ENCODE assay signal across 8 cellular contexts in the genomic region with DNA sequence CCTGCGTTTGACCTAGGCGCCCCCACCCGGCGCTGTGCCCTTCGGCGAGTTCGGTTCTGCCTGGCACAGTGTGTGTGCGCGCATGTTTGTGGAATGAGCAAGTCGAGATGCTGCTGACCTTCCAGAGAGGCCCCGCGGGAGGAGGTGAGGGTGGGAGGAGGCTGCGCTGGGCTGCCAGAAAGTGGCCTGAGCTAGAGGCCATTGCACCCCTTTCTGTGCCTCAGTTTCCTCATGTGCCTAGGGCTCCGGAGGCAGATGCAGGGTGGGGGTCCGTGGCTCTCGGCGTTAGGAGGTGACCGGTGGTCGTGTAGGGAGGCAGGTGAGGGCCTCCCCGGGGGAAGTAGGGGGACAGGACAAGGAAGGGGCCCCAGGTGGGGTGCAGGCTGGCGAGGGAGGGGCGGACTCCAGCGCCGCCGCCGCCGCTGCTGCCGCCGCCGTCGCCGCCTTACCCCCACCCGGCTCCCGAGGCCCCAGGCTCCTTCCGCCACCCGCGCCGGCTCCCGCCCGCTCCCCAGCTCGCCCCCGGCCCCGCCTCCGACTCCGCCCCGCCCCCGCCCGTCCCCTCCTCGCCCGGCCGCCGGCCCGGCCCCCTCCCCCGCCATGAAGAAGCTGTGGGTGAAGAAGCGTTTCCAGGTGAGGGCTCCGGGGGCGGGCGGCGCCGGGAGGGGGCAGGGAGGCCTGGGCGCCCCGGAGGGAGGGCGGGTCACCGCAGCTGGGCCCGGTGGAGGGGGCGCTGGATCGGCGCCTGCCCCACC. TPM values are rescaled to one million over a fixed set of nuclear protein-coding genes. Genes with fewer than 3 reads are reported as not detected.
DNase-seq lines count a peak whose midpoint lies in the region; ATAC-seq and TF ChIP-seq lines count a peak whose summit lies in the region.

No MANE protein-coding gene starts in this region.

- DNase-seq in activated CD4-positive, CD25-positive, alpha-beta regulatory T cell treated with anti-CD3 and anti-CD28 coated beads, Interleukin-2, amount 50 U/mL, for 72 hours, result no peak
- DNase-seq in T-helper 9 cell, result peak; percentile 61
- DNase-seq in mammary epithelial cell, result no peak
- DNase-seq in islet precursor cell, result peak; percentile 73
- peak; percentile 69 for DNase-seq in stimulated activated CD4-positive, alpha-beta T cell treated with anti-CD3 and anti-CD28 coated beads, Interleukin-2, amount 100 ng/mL, for 4 hours (ENCODE audit: low read depth)
- no peak for DNase-seq in NCI-H2107 treated with DMSO at 0.1 percent for 48 hours (lab: John Stamatoyannopoulos, UW; ENCODE audit: unreplicated experiment)

- 1% methylated on average over 13 of the region's 68 CpGs for WGBS in mammary epithelial cell (ENCODE audit: low coverage, missing lambda C conversion rate)

- H4K20me1 ChIP-seq in mammary epithelial cell (ENCODE audit: insufficient read depth, low read length), result no peaks in the 10 kb centered on the region

- H3K27ac ChIP-seq in mammary epithelial cell (ENCODE audit: insufficient read depth, low read depth, low read length), result no peak overlapping the region

- H3K27me3 ChIP-seq in mammary epithelial cell (ENCODE audit: insufficient read depth, low read length), result no peaks in the 10 kb centered on the region

- ATAC-seq in activated CD4-positive, CD25-positive, alpha-beta regulatory T cell treated with anti-CD3 and anti-CD28 coated beads, Interleukin-2, amount 50 U/mL, for 24 hours, result peak; percentile 18 to 57
- ATAC-seq in GM21786 (IDR thresholded peaks at IDR 0.05; ENCODE audit: unreplicated experiment), result no peak

- no peak for TF ChIP-seq CTCF in mammary epithelial cell (conservative IDR thresholded peaks at IDR 0.05 in 1 of 2, IDR thresholded peaks at IDR 0.05 in 1 of 2; ENCODE audit: extremely low read depth in 1 of 2, insufficient read depth in 1 of 2, low read depth in 1 of 2, low read length in 2 of 2)

- no TSS peak for BruUV-seq in mammary epithelial cell (replicated peaks; lab: Mats Ljungman, UMichigan)

- no peaks in the 10 kb centered on the region for H3K9me3 ChIP-seq in mammary epithelial cell (replicated peaks; ENCODE audit: insufficient read depth, low read length)

- H3K4me2 ChIP-seq in mammary epithelial cell (ENCODE audit: insufficient read depth, low read depth, low read length), result peak overlapping the region; percentile 90

- intact Hi-C loops in mammary epithelial cell (cut with micrococcal nuclease), result loop anchor here (5.0 kb wide), 1 partner anchor 56 kb away; a partner anchor contains a TSS

- H2AFZ ChIP-seq in mammary epithelial cell (ENCODE audit: low read depth, low read length), result peak overlapping the region; percentile 77

- H3K36me3 ChIP-seq in mammary epithelial cell (ENCODE audit: insufficient read depth, low read length), result no peaks in the 10 kb centered on the region

- peaks cover 19% of the 10 kb centered on the region for H3K79me2 ChIP-seq in mammary epithelial cell (ENCODE audit: insufficient read depth, low read length)

- H3K4me1 ChIP-seq in mammary epithelial cell (ENCODE audit: insufficient read depth, low read length), result peaks cover 51% of the 10 kb centered on the region

- in situ Hi-C loops in mammary epithelial cell (cut with MboI; ENCODE audit: low sequenced_read_pairs in 2 of 2), result no loop called here

- peak overlapping the region; percentile 40 to 63 (median 60) for H3K4me3 ChIP-seq in mammary epithelial cell (replicated peaks in 1 of 3; ENCODE audit: insufficient read depth in 1 of 3, low read depth in 2 of 3, low read length in 3 of 3)

- CTCF ChIA-PET in mammary epithelial cell (lab: Charles Lee; ENCODE audit: low non-redundant PET), result interaction anchor here (1.0 kb wide), 1 partner anchor 8 kb away, joined by 4 read pairs; no protein-coding TSS in a partner anchor

- dilution Hi-C loops in mammary epithelial cell (cut with HindIII; ENCODE audit: low sequenced_read_pairs), result no loop called here

- peak overlapping the region; percentile 40 for H3K9ac ChIP-seq in mammary epithelial cell (ENCODE audit: insufficient read depth, low read length)

RNA-seq across cellular contexts. Expression of a gene that starts 7.0 kb away (rescaled TPM):
- total RNA-seq in mammary epithelial cell, result 10 to 100 TPM; 47.2 to 77.6 TPM
- polyA plus RNA-seq in mammary epithelial cell, result 33.4 TPM
- polyA minus RNA-seq in mammary epithelial cell, result 34.6 TPM

RNA-seq across cellular contexts. Expression of a gene that starts 23.5 kb away (rescaled TPM):
- total RNA-seq in mammary epithelial cell, result under 1 TPM in 1 of 2 donors, not detected in 1; 0.33 TPM
- polyA plus RNA-seq in mammary epithelial cell, result 0.07 TPM
- polyA minus RNA-seq in mammary epithelial cell, result not detected

RNA-seq across cellular contexts. Expression of a gene that starts 53.9 kb away (rescaled TPM):
- total RNA-seq in mammary epithelial cell, result 10 to 100 TPM; 49.5 to 58.5 TPM
- 56.4 TPM for polyA plus RNA-seq in mammary epithelial cell
- 123 TPM for polyA minus RNA-seq in mammary epithelial cell

RNA-seq across cellular contexts. Expression of a gene that starts 57.1 kb away (rescaled TPM):
- total RNA-seq in mammary epithelial cell, result 10 to 100 TPM; 37.8 to 50.1 TPM
- polyA plus RNA-seq in mammary epithelial cell, result 69.6 TPM
- polyA minus RNA-seq in mammary epithelial cell, result 90.8 TPM

Comparison
In these comparisons a context has a peak if more than half of its experiments do, and no peak if none do; other contexts are left out.
1. DNase-seq: peak in T-helper 9 cell (single experiment), islet precursor cell (single experiment) and stimulated activated CD4-positive, alpha-beta T cell treated with anti-CD3 and anti-CD28 coated beads, Interleukin-2, amount 100 ng/mL, for 4 hours (single experiment); none in activated CD4-positive, CD25-positive, alpha-beta regulatory T cell treated with anti-CD3 and anti-CD28 coated beads, Interleukin-2, amount 50 U/mL, for 72 hours (single experiment), mammary epithelial cell (single experiment) and NCI-H2107 treated with DMSO at 0.1 percent for 48 hours (single experiment).